In genomic region chr2:238158018-238158806, GRCh38 we compare ENCODE assay signal across 11 cellular contexts. TPM values are rescaled to one million over a fixed set of nuclear protein-coding genes. Genes with fewer than 3 reads are reported as not detected.
DNase-seq lines count a peak whose midpoint lies in the region; ATAC-seq, FAIRE-seq and TF ChIP-seq lines count a peak whose summit lies in the region.
"Had no signal": no experiment of that assay in that cellular context is flagged by ENCODE, and none has a peak within 500 bp of the region (broad histone marks: within the 10 kb centered on the region; RNA-seq: fewer than 3 reads in every experiment).

No MANE protein-coding gene starts in this region.

- no peaks in the 10 kb centered on the region for H4K20me1 ChIP-seq in HepG2 (ENCODE audit: insufficient read depth, low read length)

- no peak for TF ChIP-seq POLR2A in HepG2 (IDR thresholded peaks at IDR 0.05; ENCODE audit: insufficient read depth in 1 of 2, low read depth in 2 of 2, low read length in 2 of 2)

- H3K4me3 ChIP-seq in brain microvascular endothelial cell (ENCODE audit: low read depth, low read length), result peak overlapping the region; percentile 2
- no peak overlapping the region for H3K4me3 ChIP-seq in HepG2 (replicated peaks in 1 of 3; ENCODE audit: insufficient read depth in 1 of 3, low read depth in 2 of 3, low read length in 3 of 3)
- peak overlapping the region; percentile 38 for H3K4me3 ChIP-seq in thymus (ENCODE audit: low read length)

- ATAC-seq in HepG2 (peak; percentile 1; the same call in 2 of the 3 replicates), GM21723 (IDR thresholded peaks at IDR 0.05; ENCODE audit: unreplicated experiment) (no peak), GM18868 (IDR thresholded peaks at IDR 0.05; ENCODE audit: unreplicated experiment) (no peak)

- H3K27me3 Mint-ChIP-seq in activated naive CD4-positive, alpha-beta T cell treated with anti-CD3 and anti-CD28 coated beads, Interleukin-2, amount 10 ng/mL, durations not matched to agents 7 days and 5 days, result peaks cover 76% of the 10 kb centered on the region

- H3K27ac Mint-ChIP-seq in activated naive CD4-positive, alpha-beta T cell treated with anti-CD3 and anti-CD28 coated beads, Interleukin-2, amount 10 ng/mL, durations not matched to agents 7 days and 5 days, result no peak overlapping the region

- H3K4me1 ChIP-seq in HepG2 (ENCODE audit: insufficient read depth, low read length) (peaks cover 22% of the 10 kb centered on the region), thymus (ENCODE audit: control insufficient read depth, insufficient read depth, low read length) (peaks cover 8% of the 10 kb centered on the region)

- H3K9me3 Mint-ChIP-seq in activated naive CD4-positive, alpha-beta T cell treated with anti-CD3 and anti-CD28 coated beads, Interleukin-2, amount 10 ng/mL, durations not matched to agents 7 days and 5 days, result peaks cover 2% of the 10 kb centered on the region

- no peaks in the 10 kb centered on the region for H3K36me3 Mint-ChIP-seq in activated naive CD4-positive, alpha-beta T cell treated with anti-CD3 and anti-CD28 coated beads, Interleukin-2, amount 10 ng/mL, durations not matched to agents 7 days and 5 days

- H3K9ac ChIP-seq in HepG2 (ENCODE audit: insufficient read depth, low read depth, low read length), result no peak overlapping the region

- TF ChIP-seq CTCF in brain microvascular endothelial cell (IDR thresholded peaks at IDR 0.05; ENCODE audit: low read depth, low read length, missing control alignments) (no peak), HepG2 (CRISPR knock-in tag; IDR thresholded peaks at IDR 0.05) (no peak)

- TF ChIP-seq RAD21 in HepG2 (CRISPR knock-in tag; IDR thresholded peaks at IDR 0.05), result no peak

- no TSS peak for BruUV-seq in HepG2 (replicated peaks; lab: Mats Ljungman, UMichigan)

- intact Hi-C loops in HepG2 (cut with micrococcal nuclease; ENCODE audit: unreplicated experiment), result no loop called here

- H2AFZ ChIP-seq in HepG2 (ENCODE audit: low read length), result no peak overlapping the region

- CTCF ChIA-PET in activated naive CD4-positive, alpha-beta T cell treated with anti-CD3 and anti-CD28 coated beads, Interleukin-2, amount 10 ng/mL, durations not matched to agents 7 days and 5 days (lab: Charles Lee), result interaction anchor here (3.3 kb wide), 1 partner anchor 105 kb away, joined by 21 read pairs; no protein-coding TSS in a partner anchor
- CTCF ChIA-PET in HepG2 (lab: Yijun Ruan, JAX; ENCODE audit: low intra/inter-chr PET ratio, low total read pairs), result no interaction called here

- in situ Hi-C loops in brain microvascular endothelial cell (cut with HindIII; ENCODE audit: low pct_ligation_motif_present, low sequenced_read_pairs) (no loop called here), HepG2 (cut with HindIII; ENCODE audit: extremely low pct_ligation_motif_present, low pct_unique_long_range_greater_than_20kb) (no loop called here)

- H3K27ac ChIP-seq in brain microvascular endothelial cell (no peak overlapping the region), HepG2 (ENCODE audit: extremely low read length, insufficient read depth, low read length) (no peak overlapping the region), thymus (ENCODE audit: low read depth) (no peak overlapping the region)

- H3K79me2 ChIP-seq in HepG2 (ENCODE audit: insufficient read depth, low read length), result no peaks in the 10 kb centered on the region

- no peak for TF ChIP-seq EP300 in HepG2 (IDR thresholded peaks at IDR 0.05; ENCODE audit: low read depth in 2 of 2, low read length in 2 of 2)
- no peak for TF ChIP-seq EP300 in HepG2 (CRISPR knock-in tag; IDR thresholded peaks at IDR 0.05; ENCODE audit: borderline replicate concordance)

- no peaks in the 10 kb centered on the region for H3K27me3 ChIP-seq in brain microvascular endothelial cell (replicated peaks)
- peaks cover 34 to 77% of the 10 kb centered on the region in 2 experiments for H3K27me3 ChIP-seq in HepG2 (ENCODE audit: control insufficient read depth in 1 of 2, insufficient read depth in 2 of 2, low read length in 2 of 2)
- peaks cover 41% of the 10 kb centered on the region for H3K27me3 ChIP-seq in thymus (ENCODE audit: control insufficient read depth, insufficient read depth)

- peak overlapping the region; percentile 12 for H3K4me3 Mint-ChIP-seq in activated naive CD4-positive, alpha-beta T cell treated with anti-CD3 and anti-CD28 coated beads, Interleukin-2, amount 10 ng/mL, durations not matched to agents 7 days and 5 days

- POLR2A ChIA-PET in HepG2 (lab: Yijun Ruan, JAX), result no interaction called here

- no peak for FAIRE-seq in HepG2 (lab: Jason Lieb, UNC)
- FAIRE-seq: islet of Langerhans had no signal

- H3K9me3 ChIP-seq in HepG2 (ENCODE audit: low read length) (no peaks in the 10 kb centered on the region), thymus (ENCODE audit: control insufficient read depth) (no peaks in the 10 kb centered on the region)

- 53% methylated on average over 38 of the region's 41 CpGs for WGBS in HepG2 (ENCODE audit: low lambda C conversion rate)
- 48% methylated on average over 41 of the region's 41 CpGs for WGBS in thymus

- no peak for DNase-seq in activated naive CD4-positive, alpha-beta T cell treated with anti-CD3 and anti-CD28 coated beads, Interleukin-2, amount 10 ng/mL, durations not matched to agents 7 days and 5 days
- DNase-seq in activated naive CD4-positive, alpha-beta T cell (lab: John Stamatoyannopoulos, UW), result no peak
- DNase-seq in brain microvascular endothelial cell (no peak), HepG2 (ENCODE audit: low spot score) (no peak), pons (ENCODE audit: low spot score) (no peak)
- DNase-seq: NCI-H1694 treated with DMSO at 0.1 percent for 48 hours had no signal

- H3K36me3 ChIP-seq in brain microvascular endothelial cell (replicated peaks) (no peaks in the 10 kb centered on the region), HepG2 (replicated peaks in 1 of 2; ENCODE audit: control insufficient read depth in 1 of 2, insufficient read depth in 2 of 2, low read length in 2 of 2) (no peaks in the 10 kb centered on the region), thymus (ENCODE audit: control insufficient read depth, insufficient read depth) (no peaks in the 10 kb centered on the region)

- H3K4me2 ChIP-seq in HepG2 (ENCODE audit: low read depth, low read length), result no peak overlapping the region

- peaks cover 6% of the 10 kb centered on the region for H3K4me1 Mint-ChIP-seq in activated naive CD4-positive, alpha-beta T cell treated with anti-CD3 and anti-CD28 coated beads, Interleukin-2, amount 10 ng/mL, durations not matched to agents 7 days and 5 days

RNA-seq across cellular contexts. Expression of gene ERFE, which starts 0.6 kb away (rescaled TPM):
- total RNA-seq in HepG2 (2016; rRNA removed; fragmentation: Illumina TruSeq; extraction: Trizol), result not detected in 2 replicates
- not detected in 2 replicates for total RNA-seq in HepG2 (2016; cell fraction: cytosol; rRNA removed; fragmentation: Illumina TruSeq; extraction: Trizol; ENCODE audit: low read depth)
- not detected in 2 replicates for total RNA-seq in HepG2 (2016; cell fraction: insoluble cytoplasmic fraction; rRNA removed; fragmentation: Illumina TruSeq; extraction: Trizol)
- not detected in 2 replicates for total RNA-seq in HepG2 (2016; cell fraction: membrane; rRNA removed; fragmentation: Illumina TruSeq; extraction: Trizol)
- not detected in 2 replicates for total RNA-seq in HepG2 (2016; cell fraction: nucleus; rRNA removed; fragmentation: Illumina TruSeq; extraction: Trizol)
- polyA plus RNA-seq in HepG2 (2011; rRNA removed) (0.05 and 0.09 TPM in 2 replicates), thymus (0.96 TPM)
- 0.06 TPM in 1 of 2 replicates, not detected in the other for polyA plus RNA-seq in HepG2 (2011; cell fraction: cytosol; rRNA removed)
- 0.05 and 0.31 TPM in 2 replicates for polyA plus RNA-seq in HepG2 (2011; cell fraction: nucleus; rRNA removed)
- 0.28 TPM in 1 of 2 replicates, not detected in the other for polyA plus RNA-seq in HepG2 (2012)
- polyA plus RNA-seq in HepG2 (2016; cell fraction: cytosol; fragmentation: Illumina TruSeq; extraction: Trizol; ENCODE audit: low read depth), result not detected in 2 replicates
- not detected in 2 replicates for polyA plus RNA-seq in HepG2 (2016; cell fraction: insoluble cytoplasmic fraction; fragmentation: Illumina TruSeq; extraction: Trizol; ENCODE audit: low read depth)
- polyA plus RNA-seq in HepG2 (2016; cell fraction: membrane; fragmentation: Illumina TruSeq; extraction: Trizol; ENCODE audit: low read depth), result not detected in 2 replicates
- polyA plus RNA-seq in HepG2 (2016; cell fraction: nucleus; fragmentation: Illumina TruSeq; extraction: Trizol; ENCODE audit: insufficient read depth, low read depth), result not detected in 2 replicates
- polyA minus RNA-seq in HepG2 (2011; rRNA and poly(A)+ RNA removed; ENCODE audit: low replicate concordance), result 0.22 and 1.4 TPM in 2 replicates
- polyA minus RNA-seq in HepG2 (2011; cell fraction: cytosol; rRNA and poly(A)+ RNA removed), result not detected in 2 replicates
- 0.13 TPM in 1 of 2 replicates, not detected in the other for polyA minus RNA-seq in HepG2 (2011; cell fraction: nucleus; rRNA and poly(A)+ RNA removed)

RNA-seq across cellular contexts. Expression of gene KLHL30, which starts 19.7 kb away (rescaled TPM):
- total RNA-seq in HepG2 (2016; rRNA removed; fragmentation: Illumina TruSeq; extraction: Trizol), result not detected in 2 replicates
- not detected in 2 replicates for total RNA-seq in HepG2 (2016; cell fraction: cytosol; rRNA removed; fragmentation: Illumina TruSeq; extraction: Trizol; ENCODE audit: low read depth)
- not detected in 2 replicates for total RNA-seq in HepG2 (2016; cell fraction: insoluble cytoplasmic fraction; rRNA removed; fragmentation: Illumina TruSeq; extraction: Trizol)
- not detected in 2 replicates for total RNA-seq in HepG2 (2016; cell fraction: membrane; rRNA removed; fragmentation: Illumina TruSeq; extraction: Trizol)
- not detected in 2 replicates for total RNA-seq in HepG2 (2016; cell fraction: nucleus; rRNA removed; fragmentation: Illumina TruSeq; extraction: Trizol)
- 0.05 and 0.07 TPM in 2 replicates for polyA plus RNA-seq in HepG2 (2011; rRNA removed)
- 0.03 and 0.05 TPM in 2 replicates for polyA plus RNA-seq in HepG2 (2011; cell fraction: cytosol; rRNA removed)
- polyA plus RNA-seq in HepG2 (2011; cell fraction: nucleus; rRNA removed), result 0.35 and 0.38 TPM in 2 replicates
- not detected in 2 replicates for polyA plus RNA-seq in HepG2 (2012)
- not detected in 2 replicates for polyA plus RNA-seq in HepG2 (2016; cell fraction: cytosol; fragmentation: Illumina TruSeq; extraction: Trizol; ENCODE audit: low read depth)
- polyA plus RNA-seq in HepG2 (2016; cell fraction: insoluble cytoplasmic fraction; fragmentation: Illumina TruSeq; extraction: Trizol; ENCODE audit: low read depth), result not detected in 2 replicates
- polyA plus RNA-seq in HepG2 (2016; cell fraction: membrane; fragmentation: Illumina TruSeq; extraction: Trizol; ENCODE audit: low read depth), result not detected in 2 replicates
- not detected in 2 replicates for polyA plus RNA-seq in HepG2 (2016; cell fraction: nucleus; fragmentation: Illumina TruSeq; extraction: Trizol; ENCODE audit: insufficient read depth, low read depth)
- polyA minus RNA-seq in HepG2 (2011; rRNA and poly(A)+ RNA removed; ENCODE audit: low replicate concordance), result 0.23 and 0.42 TPM in 2 replicates
- polyA minus RNA-seq in HepG2 (2011; cell fraction: cytosol; rRNA and poly(A)+ RNA removed), result not detected in 2 replicates
- 0.12 and 0.39 TPM in 2 replicates for polyA minus RNA-seq in HepG2 (2011; cell fraction: nucleus; rRNA and poly(A)+ RNA removed)
- 0.41 TPM for polyA plus RNA-seq in thymus
- total RNA-seq: pulmonary artery endothelial cell had no signal

RNA-seq across cellular contexts. Expression of gene ILKAP, which starts 45.3 kb away (rescaled TPM):
- 28.8 and 33.1 TPM in 2 replicates for total RNA-seq in HepG2 (2016; rRNA removed; fragmentation: Illumina TruSeq; extraction: Trizol)
- 48.9 and 49.3 TPM in 2 replicates for total RNA-seq in HepG2 (2016; cell fraction: cytosol; rRNA removed; fragmentation: Illumina TruSeq; extraction: Trizol; ENCODE audit: low read depth)
- total RNA-seq in HepG2 (2016; cell fraction: insoluble cytoplasmic fraction; rRNA removed; fragmentation: Illumina TruSeq; extraction: Trizol), result 29.4 and 32.7 TPM in 2 replicates
- 27.7 and 27.8 TPM in 2 replicates for total RNA-seq in HepG2 (2016; cell fraction: membrane; rRNA removed; fragmentation: Illumina TruSeq; extraction: Trizol)
- total RNA-seq in HepG2 (2016; cell fraction: nucleus; rRNA removed; fragmentation: Illumina TruSeq; extraction: Trizol), result 36.5 and 38.3 TPM in 2 replicates
- polyA plus RNA-seq in HepG2 (2011; rRNA removed) (29.6 and 31.7 TPM in 2 replicates), thymus (67.0 TPM)
- 18.8 and 19.7 TPM in 2 replicates for polyA plus RNA-seq in HepG2 (2011; cell fraction: cytosol; rRNA removed)
- polyA plus RNA-seq in HepG2 (2011; cell fraction: nucleus; rRNA removed), result 88.3 TPM in 2 replicates
- polyA plus RNA-seq in HepG2 (2012), result 20.7 and 25.1 TPM in 2 replicates
- polyA plus RNA-seq in HepG2 (2016; cell fraction: cytosol; fragmentation: Illumina TruSeq; extraction: Trizol; ENCODE audit: low read depth), result 19.8 and 22.9 TPM in 2 replicates
- polyA plus RNA-seq in HepG2 (2016; cell fraction: insoluble cytoplasmic fraction; fragmentation: Illumina TruSeq; extraction: Trizol; ENCODE audit: low read depth), result 37.7 and 40.4 TPM in 2 replicates
- polyA plus RNA-seq in HepG2 (2016; cell fraction: membrane; fragmentation: Illumina TruSeq; extraction: Trizol; ENCODE audit: low read depth), result 21.8 and 23.4 TPM in 2 replicates
- polyA plus RNA-seq in HepG2 (2016; cell fraction: nucleus; fragmentation: Illumina TruSeq; extraction: Trizol; ENCODE audit: insufficient read depth, low read depth), result 90.6 and 92.2 TPM in 2 replicates
- 19.4 and 31.8 TPM in 2 replicates for polyA minus RNA-seq in HepG2 (2011; rRNA and poly(A)+ RNA removed; ENCODE audit: low replicate concordance)
- 6.0 and 7.4 TPM in 2 replicates for polyA minus RNA-seq in HepG2 (2011; cell fraction: cytosol; rRNA and poly(A)+ RNA removed)
- polyA minus RNA-seq in HepG2 (2011; cell fraction: nucleus; rRNA and poly(A)+ RNA removed), result 50.5 and 52.7 TPM in 2 replicates

RNA-seq across cellular contexts. Expression of gene ESPNL, which starts 58.1 kb away (rescaled TPM):
- total RNA-seq in HepG2 (2016; rRNA removed; fragmentation: Illumina TruSeq; extraction: Trizol), result 0.35 and 0.80 TPM in 2 replicates
- 0.09 TPM in 1 of 2 replicates, not detected in the other for total RNA-seq in HepG2 (2016; cell fraction: cytosol; rRNA removed; fragmentation: Illumina TruSeq; extraction: Trizol; ENCODE audit: low read depth)
- total RNA-seq in HepG2 (2016; cell fraction: insoluble cytoplasmic fraction; rRNA removed; fragmentation: Illumina TruSeq; extraction: Trizol), result 0.51 and 1.2 TPM in 2 replicates
- total RNA-seq in HepG2 (2016; cell fraction: membrane; rRNA removed; fragmentation: Illumina TruSeq; extraction: Trizol), result 0.34 and 0.38 TPM in 2 replicates
- 0.47 and 0.62 TPM in 2 replicates for total RNA-seq in HepG2 (2016; cell fraction: nucleus; rRNA removed; fragmentation: Illumina TruSeq; extraction: Trizol)
- polyA plus RNA-seq in HepG2 (2011; rRNA removed) (0.42 and 0.45 TPM in 2 replicates), thymus (1.5 TPM)
- polyA plus RNA-seq in HepG2 (2011; cell fraction: cytosol; rRNA removed), result 0.29 and 0.58 TPM in 2 replicates
- 2.1 TPM in 2 replicates for polyA plus RNA-seq in HepG2 (2011; cell fraction: nucleus; rRNA removed)
- polyA plus RNA-seq in HepG2 (2012), result 0.66 and 0.68 TPM in 2 replicates
- polyA plus RNA-seq in HepG2 (2016; cell fraction: cytosol; fragmentation: Illumina TruSeq; extraction: Trizol; ENCODE audit: low read depth), result 0.03 and 0.12 TPM in 2 replicates
- 0.39 and 0.45 TPM in 2 replicates for polyA plus RNA-seq in HepG2 (2016; cell fraction: insoluble cytoplasmic fraction; fragmentation: Illumina TruSeq; extraction: Trizol; ENCODE audit: low read depth)
- 0.17 and 0.19 TPM in 2 replicates for polyA plus RNA-seq in HepG2 (2016; cell fraction: membrane; fragmentation: Illumina TruSeq; extraction: Trizol; ENCODE audit: low read depth)
- 0.68 and 1.8 TPM in 2 replicates for polyA plus RNA-seq in HepG2 (2016; cell fraction: nucleus; fragmentation: Illumina TruSeq; extraction: Trizol; ENCODE audit: insufficient read depth, low read depth)
- polyA minus RNA-seq in HepG2 (2011; rRNA and poly(A)+ RNA removed; ENCODE audit: low replicate concordance), result 0.05 and 1.2 TPM in 2 replicates
- polyA minus RNA-seq in HepG2 (2011; cell fraction: cytosol; rRNA and poly(A)+ RNA removed), result 0.40 and 0.53 TPM in 2 replicates
- polyA minus RNA-seq in HepG2 (2011; cell fraction: nucleus; rRNA and poly(A)+ RNA removed), result 0.39 and 0.50 TPM in 2 replicates

Comparison
In these comparisons a context has a peak if more than half of its experiments do, and no peak if none do; other contexts are left out.
1. H3K4me3 ChIP-seq: peak in brain microvascular endothelial cell (single experiment) and thymus (single experiment); none in HepG2 (0 of 3).